Comparison of ENCODE assay signal across 8 cellular contexts in genomic region chr17:68011199-68011665, GRCh38. TPM values are rescaled to one million over a fixed set of nuclear protein-coding genes. Genes with fewer than 3 reads are reported as not detected.
DNase-seq lines count a peak whose midpoint lies in the region; ATAC-seq and TF ChIP-seq lines count a peak whose summit lies in the region.

No MANE protein-coding gene starts in this region.

- peak overlapping the region in 9 of 11 experiments; percentile 14 to 87 (median 33); a peak in 15 of 22 replicates for H3K4me2 ChIP-seq in BLaER1 treated with 17β-estradiol and CSF1 and Interleukin-3, amounts not matched to agents 10 nM and 100 nM

- peak; percentile 79 for TF ChIP-seq CTCF in glutamatergic neuron (IDR thresholded peaks at IDR 0.05; ENCODE audit: partially characterized antibody, unreplicated experiment)

- H3K9me3 Mint-ChIP-seq in glutamatergic neuron (ENCODE audit: unreplicated experiment) = peaks cover 1% of the 10 kb centered on the region

- no peaks in the 10 kb centered on the region for H3K36me3 ChIP-seq in BLaER1 treated with 17β-estradiol and CSF1 and Interleukin-3, amounts not matched to agents 10 nM and 100 nM
- no peaks in the 10 kb centered on the region for H3K36me3 ChIP-seq in H7 (replicated peaks; ENCODE audit: control insufficient read depth, insufficient read depth, low read length)

- peak; percentile 59 for ATAC-seq in sciatic nerve

- H3K4me3 ChIP-seq in BLaER1 treated with 17β-estradiol and CSF1 and Interleukin-3, amounts not matched to agents 10 nM and 100 nM = peak overlapping the region; percentile 11 to 59 (median 36); a peak in 12 of 20 replicates
- H3K4me3 ChIP-seq in H7 (ENCODE audit: insufficient read depth, low read depth, low read length) = peak overlapping the region; percentile 10; the same call in 1 of the 2 replicates

- no peaks in the 10 kb centered on the region for H3K27me3 ChIP-seq in BLaER1 treated with 17β-estradiol and CSF1 and Interleukin-3, amounts not matched to agents 10 nM and 100 nM
- no peaks in the 10 kb centered on the region for H3K27me3 ChIP-seq in H7 (ENCODE audit: control insufficient read depth, insufficient read depth, low read length)

- no peak overlapping the region for H3K27ac Mint-ChIP-seq in glutamatergic neuron (ENCODE audit: unreplicated experiment)

- DNase-seq in H7 (peak; percentile 79), glutamatergic neuron (peak; percentile 81), sciatic nerve (ENCODE audit: low spot score) (peak; percentile 70), GOT3 (lab: John Stamatoyannopoulos, UW) (no peak), ureter (ENCODE audit: low spot score) (no peak)
- DNase-seq in activated T-helper 1 cell treated with anti-CD3 and anti-CD28 coated beads, Interleukin-2, amount 50 U/mL, for 16 hours (ENCODE audit: low read depth in 1 of 2, low spot score in 1 of 2) = peak; percentile 44 to 49

- no peaks in the 10 kb centered on the region for H3K9me3 ChIP-seq in BLaER1 treated with 17β-estradiol and CSF1 and Interleukin-3, amounts not matched to agents 10 nM and 100 nM (replicated peaks in 1 of 11)

- peak overlapping the region in 2 of 11 experiments; percentile 42; a peak in 1 of 22 replicates for H3K9ac ChIP-seq in BLaER1 treated with 17β-estradiol and CSF1 and Interleukin-3, amounts not matched to agents 10 nM and 100 nM

- no peaks in the 10 kb centered on the region for H3K36me3 Mint-ChIP-seq in glutamatergic neuron (ENCODE audit: unreplicated experiment)

- intact Hi-C loops in sciatic nerve (cut with DNase I) = no loop called here

- H3K4me1 ChIP-seq in BLaER1 treated with 17β-estradiol and CSF1 and Interleukin-3, amounts not matched to agents 10 nM and 100 nM = peaks cover 0 to 7% (median 2%) of the 10 kb centered on the region in 10 experiments; a peak in 9 of 20 replicates

- no peak overlapping the region for H3K4me3 Mint-ChIP-seq in glutamatergic neuron (ENCODE audit: unreplicated experiment)

- H4K20me1 ChIP-seq in BLaER1 treated with 17β-estradiol and CSF1 and Interleukin-3, amounts not matched to agents 10 nM and 100 nM = no peaks in the 10 kb centered on the region

- peaks cover 2% of the 10 kb centered on the region for H3K4me1 Mint-ChIP-seq in glutamatergic neuron (ENCODE audit: low read depth, unreplicated experiment)

- peaks cover 4% of the 10 kb centered on the region for H3K27me3 Mint-ChIP-seq in glutamatergic neuron (ENCODE audit: unreplicated experiment)

- no peak overlapping the region for H3K27ac ChIP-seq in BLaER1 treated with 17β-estradiol and CSF1 and Interleukin-3, amounts not matched to agents 10 nM and 100 nM

TF ChIP-seq in PFSK-1, 5 proteins besides CTCF, POLR2A, EP300 and RAD21:
- TF ChIP-seq REST (IDR thresholded peaks at IDR 0.05; ENCODE audit: insufficient read depth in 1 of 2, low read depth in 2 of 2, low read length in 2 of 2) (no peak), SIN3A (IDR thresholded peaks at IDR 0.05; ENCODE audit: borderline replicate concordance, insufficient read depth, low read length) (no peak), FOXP2 (optimal IDR thresholded peaks at IDR 0.05; ENCODE audit: borderline replicate concordance, extremely low read depth, extremely low read length, insufficient read depth) (peak; percentile 88), POLR2AphosphoS5 (IDR thresholded peaks at IDR 0.05; ENCODE audit: low read depth, low read length) (no peak)

RNA-seq across cellular contexts. Expression of gene C17orf58, which starts 15.0 kb away (rescaled TPM):
- 55.8 and 57.0 TPM in 2 replicates for total RNA-seq in H7 (2014; rRNA removed; shearing (Covaris generic))
- polyA plus RNA-seq in PFSK-1 (2012; ENCODE audit: insufficient read length, low read depth) = 30.7 TPM
- 9.9 TPM for total RNA-seq in glutamatergic neuron (ENCODE audit: unreplicated experiment)
- total RNA-seq in sciatic nerve = 6.2 TPM
- total RNA-seq in ureter = 9.1 TPM

RNA-seq across cellular contexts. Expression of gene KPNA2, which starts 24.3 kb away (rescaled TPM):
- total RNA-seq in H7 (2014; rRNA removed; shearing (Covaris generic)) = 390 and 410 TPM in 2 replicates
- 179 TPM for polyA plus RNA-seq in PFSK-1 (2012; ENCODE audit: insufficient read length, low read depth)
- total RNA-seq in glutamatergic neuron (ENCODE audit: unreplicated experiment) (223 TPM), sciatic nerve (15.0 TPM), ureter (23.0 TPM)

Comparison
In these comparisons a context has a peak if more than half of its experiments do, and no peak if none do; other contexts are left out.
1. DNase-seq: peak in H7 (single experiment), activated T-helper 1 cell treated with anti-CD3 and anti-CD28 coated beads, Interleukin-2, amount 50 U/mL, for 16 hours (2 of 2), glutamatergic neuron (single experiment) and sciatic nerve (single experiment); none in GOT3 (single experiment) and ureter (single experiment).